In genomic region chr17:44378171-44378705, GRCh38 we compare ENCODE assay signal across 22 cellular contexts. TPM values are rescaled to one million over a fixed set of nuclear protein-coding genes. Genes with fewer than 3 reads are reported as not detected.
"Had no signal": no experiment of that assay in that cellular context is flagged by ENCODE, and none has a peak within 500 bp of the region (broad histone marks: within the 10 kb centered on the region; RNA-seq: fewer than 3 reads in every experiment).

No MANE protein-coding gene starts in this region.

- ATAC-seq: activated T-cell treated with anti-CD3 and anti-CD28 coated beads, Interleukin-2, amount 50 U/mL, for 4 hours; T-cell had no signal

- H3K27ac ChIP-seq: brain microvascular endothelial cell, cardiac muscle cell, SK-N-MC had no signal

- H3K4me1 Mint-ChIP-seq: activated B cell treated with CpG ODN at 0.5 μM for 24 hours; activated CD4-positive, alpha-beta T cell treated with anti-CD3 and anti-CD28 coated beads, Interleukin-2, amount 10 ng/mL, durations not matched to agents 7 days and 5 days; activated naive CD8-positive, alpha-beta T cell treated with anti-CD3 and anti-CD28 coated beads for 36 hours; T-cell had no signal

- H3K9me3 Mint-ChIP-seq: activated B cell treated with CpG ODN at 0.5 μM for 24 hours; activated CD4-positive, alpha-beta memory T cell treated with anti-CD3 and anti-CD28 coated beads for 36 hours; activated CD4-positive, alpha-beta T cell treated with anti-CD3 and anti-CD28 coated beads, Interleukin-2, amount 10 ng/mL, durations not matched to agents 7 days and 5 days; activated naive CD4-positive, alpha-beta T cell treated with anti-CD3 and anti-CD28 coated beads for 36 hours; activated naive CD8-positive, alpha-beta T cell treated with anti-CD3 and anti-CD28 coated beads for 36 hours; activated T-cell treated with anti-CD3 and anti-CD28 coated beads, Interleukin-2, amount 50 U/mL, for 4 hours; T-cell had no signal

- H3K36me3 ChIP-seq: brain microvascular endothelial cell, cardiac muscle cell had no signal

- FAIRE-seq: TTC549 had no signal

- H3K36me3 Mint-ChIP-seq: activated CD4-positive, alpha-beta memory T cell treated with anti-CD3 and anti-CD28 coated beads for 36 hours; activated naive CD8-positive, alpha-beta T cell treated with anti-CD3 and anti-CD28 coated beads for 36 hours; T-cell had no signal

- H3K4me3 ChIP-seq: cardiac muscle cell, SK-N-MC had no signal

- DNase-seq: activated B cell treated with CpG ODN at 0.5 μM for 24 hours; activated CD4-positive, alpha-beta memory T cell treated with anti-CD3 and anti-CD28 coated beads for 36 hours; activated CD4-positive, alpha-beta T cell treated with anti-CD3 and anti-CD28 coated beads, Interleukin-2, amount 10 ng/mL, durations not matched to agents 7 days and 5 days; activated CD8-positive, alpha-beta memory T cell treated with anti-CD3 and anti-CD28 coated beads for 24 hours; activated effector memory CD4-positive, alpha-beta T cell treated with anti-CD3 and anti-CD28 coated beads, Interleukin-2, amount 50 U/mL, for 16 hours; activated naive CD4-positive, alpha-beta T cell treated with anti-CD3 and anti-CD28 coated beads for 36 hours; activated naive CD8-positive, alpha-beta T cell treated with anti-CD3 and anti-CD28 coated beads for 36 hours; activated T-cell treated with anti-CD3 and anti-CD28 coated beads, Interleukin-2, amount 50 U/mL, for 4 hours; brain microvascular endothelial cell; Kasumi-1; NCI-H1930; NCI-H2107; NCI-H2171 treated with DMSO at 0.1 percent for 48 hours; NCI-H226; NCI-H526; NCI-H82; T-cell; T-helper 2 cell; T1000 had no signal

- H3K4me3 Mint-ChIP-seq: activated B cell treated with CpG ODN at 0.5 μM for 24 hours; activated CD4-positive, alpha-beta memory T cell treated with anti-CD3 and anti-CD28 coated beads for 36 hours; activated CD4-positive, alpha-beta T cell treated with anti-CD3 and anti-CD28 coated beads, Interleukin-2, amount 10 ng/mL, durations not matched to agents 7 days and 5 days; activated naive CD4-positive, alpha-beta T cell treated with anti-CD3 and anti-CD28 coated beads for 36 hours; activated naive CD8-positive, alpha-beta T cell treated with anti-CD3 and anti-CD28 coated beads for 36 hours; activated T-cell treated with anti-CD3 and anti-CD28 coated beads, Interleukin-2, amount 50 U/mL, for 4 hours; T-cell had no signal

- H3K27me3 ChIP-seq: brain microvascular endothelial cell had no signal

- H3K27ac Mint-ChIP-seq: activated B cell treated with CpG ODN at 0.5 μM for 24 hours; activated CD4-positive, alpha-beta memory T cell treated with anti-CD3 and anti-CD28 coated beads for 36 hours; activated CD4-positive, alpha-beta T cell treated with anti-CD3 and anti-CD28 coated beads, Interleukin-2, amount 10 ng/mL, durations not matched to agents 7 days and 5 days; activated naive CD4-positive, alpha-beta T cell treated with anti-CD3 and anti-CD28 coated beads for 36 hours; activated naive CD8-positive, alpha-beta T cell treated with anti-CD3 and anti-CD28 coated beads for 36 hours; T-cell had no signal

RNA-seq across cellular contexts. Expression of gene ITGA2B, which starts 11.2 kb away (rescaled TPM):
- total RNA-seq: activated B cell treated with CpG ODN at 0.5 μM for 24 hours had no signal
